Comparison of ENCODE assay signal across 19 cellular contexts in the genomic region with DNA sequence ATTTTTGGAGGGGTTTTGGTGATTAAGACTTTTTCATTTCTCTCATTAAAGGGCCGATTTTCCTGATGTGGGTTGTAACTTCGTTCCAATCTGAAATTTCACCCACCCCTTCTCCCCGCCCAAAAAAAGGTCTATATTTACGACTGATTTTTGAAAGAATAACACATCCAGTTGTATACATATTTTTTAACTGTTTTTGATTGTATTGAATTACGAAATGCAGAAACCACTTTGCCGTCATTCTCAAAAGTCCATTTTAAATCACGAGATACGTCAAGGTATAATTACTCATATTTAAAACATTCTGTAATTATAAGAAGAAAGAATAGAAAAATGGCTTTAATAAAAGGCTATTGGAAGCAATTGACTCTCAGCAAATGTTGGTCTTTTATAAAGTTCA.
DNase-seq lines count a peak whose midpoint lies in the region; ATAC-seq and TF ChIP-seq lines count a peak whose summit lies in the region.
"Had no signal": no experiment of that assay in that cellular context is flagged by ENCODE, and none has a peak within 500 bp of the region (broad histone marks: within the 10 kb centered on the region; RNA-seq: fewer than 3 reads in every experiment).

No MANE protein-coding gene starts in this region.

- WGBS in hepatocyte (ENCODE audit: low lambda C conversion rate, missing lambda C conversion rate) = 71% methylated on average over 8 of the region's 8 CpGs

- no peaks in the 10 kb centered on the region for H3K36me3 Mint-ChIP-seq in MCF 10A (ENCODE audit: insufficient read depth, unreplicated experiment)

- no peaks in the 10 kb centered on the region for H3K4me1 Mint-ChIP-seq in MCF 10A (ENCODE audit: insufficient read depth, unreplicated experiment)

- TF ChIP-seq POLR2A in breast epithelium (IDR thresholded peaks at IDR 0.05) = no peak
- TF ChIP-seq POLR2A in vagina (IDR thresholded peaks at IDR 0.05) = no peak

- H3K9me2 ChIP-seq in hepatocyte (replicated peaks; ENCODE audit: insufficient read depth) = no peaks in the 10 kb centered on the region

- peak overlapping the region; percentile 70 for H3K4me2 ChIP-seq in hepatocyte

- H3K4me1 ChIP-seq in breast epithelium (peaks cover 3 to 4% of the 10 kb centered on the region in 2 donors), hepatocyte (ENCODE audit: insufficient read depth) (peaks cover 5% of the 10 kb centered on the region), vagina (peaks cover 21% of the 10 kb centered on the region)
- H3K4me1 ChIP-seq: SJSA1 had no signal

- H3K27me3 ChIP-seq in breast epithelium (no peaks in the 10 kb centered on the region), hepatocyte (no peaks in the 10 kb centered on the region), vagina (no peaks in the 10 kb centered on the region)

- CTCF ChIA-PET in MCF 10A (lab: Yijun Ruan, JAX) = interaction anchor here (0.6 to 1.5 kb wide), 3 partner anchors 358 to 1119 kb away, joined by 3 to 4 read pairs (median 3); no protein-coding TSS in a partner anchor

- H3K4me3 Mint-ChIP-seq in MCF 10A (ENCODE audit: unreplicated experiment) = no peak overlapping the region

- H3K27ac Mint-ChIP-seq in MCF 10A (ENCODE audit: low read depth, unreplicated experiment) = no peak overlapping the region

- no peak for TF ChIP-seq CTCF in breast epithelium (IDR thresholded peaks at IDR 0.05)
- no peak for TF ChIP-seq CTCF in MCF 10A (IDR thresholded peaks at IDR 0.05; ENCODE audit: unreplicated experiment)
- no peak for TF ChIP-seq CTCF in VCaP (conservative IDR thresholded peaks at IDR 0.05)
- TF ChIP-seq CTCF in hepatocyte (IDR thresholded peaks at IDR 0.05; ENCODE audit: poor library complexity) = no peak
- TF ChIP-seq CTCF in vagina (IDR thresholded peaks at IDR 0.05) = no peak

- no peak for ATAC-seq in HG03378 (IDR thresholded peaks at IDR 0.05; ENCODE audit: unreplicated experiment)

- DNase-seq in breast epithelium (ENCODE audit: low spot score in 2 of 2) (no peak), MCF 10A (ENCODE audit: unreplicated experiment) (no peak), hepatocyte (ENCODE audit: low spot score) (no peak), vagina (ENCODE audit: extremely low spot score in 2 of 2) (no peak), caudate nucleus (lab: John Stamatoyannopoulos, UW) (no peak), NCI-H2196 (lab: John Stamatoyannopoulos, UW; ENCODE audit: unreplicated experiment) (no peak)
- DNase-seq: COR-L47; DMS153; IMR-90; Karpas-422; NCI-H187; NCI-H446; NCI-H69; NK-92 treated with Interleukin-12 subunit alpha and Interleukin-12 subunit beta, amount 100 ng/mL, for 24 hours; OCI-M1; RPMI8226 had no signal

- no peaks in the 10 kb centered on the region for H3K9me3 ChIP-seq in breast epithelium
- no peaks in the 10 kb centered on the region for H3K9me3 ChIP-seq in hepatocyte (ENCODE audit: low read depth)
- H3K9me3 ChIP-seq in vagina = no peaks in the 10 kb centered on the region
- H3K9me3 ChIP-seq: SJSA1 had no signal

- peak overlapping the region in 1 of 3 donors; percentile 48 for H3K4me3 ChIP-seq in breast epithelium
- no peak overlapping the region for H3K4me3 ChIP-seq in hepatocyte
- H3K4me3 ChIP-seq in vagina = peak overlapping the region; percentile 19 to 41
- H3K4me3 ChIP-seq: SJSA1 had no signal

- H3K9me3 Mint-ChIP-seq in MCF 10A (ENCODE audit: unreplicated experiment) = no peaks in the 10 kb centered on the region

- H3K27ac ChIP-seq in breast epithelium (peak overlapping the region; percentile 72 to 74), VCaP (peak overlapping the region; percentile 93), hepatocyte (peak overlapping the region; percentile 91), vagina (peak overlapping the region; percentile 94), caudate nucleus (ENCODE audit: low read depth, low read length) (no peak overlapping the region)
- H3K27ac ChIP-seq: SJSA1 had no signal

- H2AFZ ChIP-seq in hepatocyte = no peak overlapping the region

- intact Hi-C loops in breast epithelium (cut with DNase I; ENCODE audit: low total_unique reads) (no loop called here), MCF 10A (cut with micrococcal nuclease) (no loop called here), vagina (cut with DNase I) (no loop called here)

- H3K27me3 Mint-ChIP-seq in MCF 10A (ENCODE audit: insufficient read depth, unreplicated experiment) = peaks cover 59% of the 10 kb centered on the region

- H4K20me1 ChIP-seq in hepatocyte (ENCODE audit: insufficient read depth, poor library complexity, severe bottlenecking) = no peaks in the 10 kb centered on the region

- BruUV-seq in MCF 10A (replicated peaks; lab: Mats Ljungman, UMichigan) = no TSS peak

- peaks cover 71% of the 10 kb centered on the region for H3K79me2 ChIP-seq in hepatocyte

- H3K36me3 ChIP-seq in breast epithelium (no peaks in the 10 kb centered on the region), hepatocyte (replicated peaks; ENCODE audit: insufficient read depth, low read depth) (no peaks in the 10 kb centered on the region), vagina (no peaks in the 10 kb centered on the region)
- H3K36me3 ChIP-seq: SJSA1 had no signal

- POLR2A ChIA-PET in MCF 10A (lab: Yijun Ruan, JAX) = no interaction called here
